In genomic region chr16:3542601-3543373, GRCh38 we compare ENCODE assay signal across 2 cellular contexts.
TF ChIP-seq lines count a peak whose summit lies in the region.

No MANE protein-coding gene starts in this region.

TF ChIP-seq in IMR-90, 13 proteins besides CTCF, POLR2A, EP300 and RAD21:
- no peak for TF ChIP-seq FOS (IDR thresholded peaks at IDR 0.05; ENCODE audit: low read depth, low read length)
- TF ChIP-seq RCOR1 (IDR thresholded peaks at IDR 0.05; ENCODE audit: insufficient replicate concordance, low read length) = no peak
- TF ChIP-seq NFE2L2 (IDR thresholded peaks at IDR 0.05; ENCODE audit: low read depth, low read length) = no peak
- no peak for TF ChIP-seq MXI1 (IDR thresholded peaks at IDR 0.05; ENCODE audit: borderline replicate concordance, low read depth, low read length)
- TF ChIP-seq BHLHE40 (IDR thresholded peaks at IDR 0.05; ENCODE audit: low read depth, low read length) = no peak
- TF ChIP-seq CEBPB (IDR thresholded peaks at IDR 0.05; ENCODE audit: low read depth, low read length) = no peak
- no peak for TF ChIP-seq SMC3 (IDR thresholded peaks at IDR 0.05; ENCODE audit: low read depth, low read length)
- TF ChIP-seq CHD1 (IDR thresholded peaks at IDR 0.05; ENCODE audit: low read depth, low read length) = no peak
- no peak for TF ChIP-seq ELK1 (IDR thresholded peaks at IDR 0.05; ENCODE audit: borderline replicate concordance, low read depth, low read length)
- TF ChIP-seq RFX5 (IDR thresholded peaks at IDR 0.05; ENCODE audit: low read depth, low read length) = no peak
- no peak for TF ChIP-seq MAZ (IDR thresholded peaks at IDR 0.05; ENCODE audit: borderline replicate concordance, low read depth, low read length)

TF ChIP-seq in H1, 55 proteins besides CTCF, POLR2A, EP300 and RAD21:
- TF ChIP-seq MAFK (IDR thresholded peaks at IDR 0.05; ENCODE audit: low read depth, low read length) (no peak), EGR1 (IDR thresholded peaks at IDR 0.05; ENCODE audit: borderline replicate concordance, low read depth, low read length) (no peak), SRF (IDR thresholded peaks at IDR 0.05; ENCODE audit: low read depth, low read length) (no peak), SAP30 (IDR thresholded peaks at IDR 0.05; ENCODE audit: insufficient read depth, insufficient replicate concordance, low read length) (no peak), POU5F1 (IDR thresholded peaks at IDR 0.05; ENCODE audit: low read depth, low read length) (no peak), CEBPB (IDR thresholded peaks at IDR 0.05; ENCODE audit: low read depth, low read length) (no peak), CTBP2 (IDR thresholded peaks at IDR 0.05; ENCODE audit: borderline replicate concordance, insufficient read depth, insufficient read length, low read length) (no peak), CHD7 (IDR thresholded peaks at IDR 0.05; ENCODE audit: insufficient replicate concordance, low read length) (no peak)
TF ChIP-seq in H1: peak in this region for 0.
